In genomic region chr6:119739776-119740175, GRCh38 we compare ENCODE assay signal across 1 cellular context.
TF ChIP-seq lines count a peak whose summit lies in the region.

No MANE protein-coding gene starts in this region.

TF ChIP-seq in GM12878, 131 proteins besides CTCF, POLR2A, EP300 and RAD21 (continued from another document):
- TF ChIP-seq SKIL (IDR thresholded peaks at IDR 0.05; ENCODE audit: low read depth, poor library complexity, severe bottlenecking) (no peak), BHLHE40 (IDR thresholded peaks at IDR 0.05; ENCODE audit: borderline replicate concordance in 1 of 2, low read depth in 2 of 2, low read length in 1 of 2) (no peak), POLR2AphosphoS2 (IDR thresholded peaks at IDR 0.05; ENCODE audit: low read depth, low read length) (no peak), CHD4 (IDR thresholded peaks at IDR 0.05) (no peak)
